ENCODE assay signal across 8 cellular contexts in genomic region chr13:31426395-31426794, GRCh38.
"Had no signal": no experiment of that assay in that cellular context is flagged by ENCODE, and none has a peak within 500 bp of the region (broad histone marks: within the 10 kb centered on the region; RNA-seq: fewer than 3 reads in every experiment).

No MANE protein-coding gene starts in this region.

- DNase-seq: GDM1, GF-D8 had no signal

- H3K4me3 ChIP-seq: GM12878 had no signal

- ATAC-seq: GM12878 had no signal

- FAIRE-seq: G401.6, GM12878, GM12891, GM12892, GM18507, GM19239 had no signal
